Comparison of ENCODE assay signal across 17 cellular contexts in the genomic region with DNA sequence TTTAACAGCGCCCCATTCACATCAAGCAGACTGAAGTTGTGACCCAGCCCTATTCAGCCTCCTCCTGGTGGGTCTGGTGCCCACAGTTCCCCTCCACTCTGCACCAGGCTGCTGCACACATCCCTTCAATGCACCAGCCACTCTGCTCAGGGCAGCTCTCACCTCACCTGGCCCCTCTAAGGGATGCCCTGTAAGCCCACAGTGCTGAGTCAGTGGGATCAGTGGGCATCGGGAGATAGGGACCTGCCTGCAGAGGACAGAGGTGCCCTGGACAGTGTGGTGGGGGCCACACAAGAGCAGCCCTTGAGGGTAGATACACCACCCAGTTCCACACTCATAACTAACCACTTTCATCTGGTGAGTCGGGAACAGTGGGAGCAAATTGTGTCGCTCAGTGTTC. TPM values are rescaled to one million over a fixed set of nuclear protein-coding genes. Genes with fewer than 3 reads are reported as not detected.
A peak's percentile ranks its signal among the peaks of the same experiment; 100 is the strongest.
DNase-seq lines count a peak whose midpoint lies in the region; ATAC-seq and TF ChIP-seq lines count a peak whose summit lies in the region.
"Had no signal": no experiment of that assay in that cellular context is flagged by ENCODE, and none has a peak within 500 bp of the region (broad histone marks: within the 10 kb centered on the region; RNA-seq: fewer than 3 reads in every experiment).

No MANE protein-coding gene starts in this region.

- CTCF ChIA-PET in activated CD8-positive, alpha-beta memory T cell treated with anti-CD3 and anti-CD28 coated beads, Interleukin-2, amount 10 ng/mL, durations not matched to agents 7 days and 5 days (lab: Charles Lee), result no interaction called here

- 90 to 91% methylated on average over 4 of the region's 4 CpGs for WGBS in sigmoid colon, 2 donors

- no peaks in the 10 kb centered on the region for H3K27me3 ChIP-seq in layer of hippocampus (ENCODE audit: control insufficient read depth, insufficient read depth, low read length)
- H3K27me3 ChIP-seq in sigmoid colon, result no peaks in the 10 kb centered on the region
- H3K27me3 ChIP-seq: BE2C, dorsolateral prefrontal cortex, gastrocnemius medialis, uterus had no signal

- no peak for TF ChIP-seq EP300 in sigmoid colon (IDR thresholded peaks at IDR 0.05)

- H3K4me1 ChIP-seq in sigmoid colon, result peaks cover 0 to 44% (median 39%) of the 10 kb centered on the region in 4 donors
- H3K4me1 ChIP-seq: gastrocnemius medialis had no signal

- H3K9me3 ChIP-seq in sigmoid colon, result no peaks in the 10 kb centered on the region
- H3K9me3 ChIP-seq: BE2C, gastrocnemius medialis, uterus had no signal

- no peak overlapping the region for H3K4me3 ChIP-seq in sigmoid colon
- H3K4me3 ChIP-seq: dorsolateral prefrontal cortex, gastrocnemius medialis, uterus had no signal

- intact Hi-C loops in sigmoid colon (cut with DNase I), result no loop called here

- H3K9me3 Mint-ChIP-seq in activated CD8-positive, alpha-beta memory T cell treated with anti-CD3 and anti-CD28 coated beads, Interleukin-2, amount 10 ng/mL, durations not matched to agents 7 days and 5 days (ENCODE audit: low read depth), result no peaks in the 10 kb centered on the region
- no peaks in the 10 kb centered on the region for H3K9me3 Mint-ChIP-seq in activated T-helper 17 cell treated with anti-CD3 and anti-CD28 coated beads, Interleukin-2, amount 50 U/mL, for 72 hours

- TF ChIP-seq POLR2A in sigmoid colon (IDR thresholded peaks at IDR 0.05), result no peak

- H3K27ac ChIP-seq in layer of hippocampus (ENCODE audit: low read depth, low read length) (peak overlapping the region; percentile 15), sigmoid colon (peak overlapping the region; percentile 8 to 64 (median 34))
- H3K27ac ChIP-seq: epithelial cell of prostate, gastrocnemius medialis, uterus had no signal

- peak; percentile 8 for DNase-seq in activated CD8-positive, alpha-beta memory T cell treated with anti-CD3 and anti-CD28 coated beads, Interleukin-2, amount 10 ng/mL, durations not matched to agents 7 days and 5 days
- DNase-seq in activated CD8-positive, alpha-beta memory T cell treated with anti-CD3 and anti-CD28 coated beads for 24 hours, result no peak
- DNase-seq in sigmoid colon, result no peak
- DNase-seq in UCSD-AML1 (lab: John Stamatoyannopoulos, UW; ENCODE audit: unreplicated experiment), result no peak
- DNase-seq: activated CD4-positive, alpha-beta T cell treated with anti-CD3 and anti-CD28 coated beads for 36 hours; BE2C; Calu3; gastrocnemius medialis; kidney glomerular epithelial cell; NCI-H69; uterus had no signal

- peaks cover 6% of the 10 kb centered on the region for H3K4me1 Mint-ChIP-seq in activated CD8-positive, alpha-beta memory T cell treated with anti-CD3 and anti-CD28 coated beads, Interleukin-2, amount 10 ng/mL, durations not matched to agents 7 days and 5 days
- peaks cover 6% of the 10 kb centered on the region for H3K4me1 Mint-ChIP-seq in activated T-helper 17 cell treated with anti-CD3 and anti-CD28 coated beads, Interleukin-2, amount 50 U/mL, for 72 hours

- ATAC-seq in activated CD8-positive, alpha-beta memory T cell treated with anti-CD3 and anti-CD28 coated beads, Interleukin-2, amount 10 ng/mL, durations not matched to agents 7 days and 5 days, result no peak
- ATAC-seq in activated T-helper 17 cell treated with anti-CD3 and anti-CD28 coated beads, Interleukin-2, amount 50 U/mL, for 72 hours (replicated peaks), result peak; percentile 38
- no peak for ATAC-seq in HG03378 (IDR thresholded peaks at IDR 0.05; ENCODE audit: unreplicated experiment)
- ATAC-seq in HG03280 (IDR thresholded peaks at IDR 0.05; ENCODE audit: unreplicated experiment), result no peak
- ATAC-seq: activated CD4-positive, alpha-beta T cell treated with anti-CD3 and anti-CD28 coated beads for 36 hours; gastrocnemius medialis had no signal

- no peak overlapping the region for H3K27ac Mint-ChIP-seq in activated CD8-positive, alpha-beta memory T cell treated with anti-CD3 and anti-CD28 coated beads, Interleukin-2, amount 10 ng/mL, durations not matched to agents 7 days and 5 days
- no peak overlapping the region for H3K27ac Mint-ChIP-seq in activated T-helper 17 cell treated with anti-CD3 and anti-CD28 coated beads, Interleukin-2, amount 50 U/mL, for 72 hours
- H3K27ac Mint-ChIP-seq: activated CD4-positive, alpha-beta T cell treated with anti-CD3 and anti-CD28 coated beads for 36 hours had no signal

- peaks cover 17% of the 10 kb centered on the region for H3K27me3 Mint-ChIP-seq in activated CD8-positive, alpha-beta memory T cell treated with anti-CD3 and anti-CD28 coated beads, Interleukin-2, amount 10 ng/mL, durations not matched to agents 7 days and 5 days
- H3K27me3 Mint-ChIP-seq in activated T-helper 17 cell treated with anti-CD3 and anti-CD28 coated beads, Interleukin-2, amount 50 U/mL, for 72 hours, result peaks cover 36% of the 10 kb centered on the region

- H3K36me3 ChIP-seq in sigmoid colon, result no peaks in the 10 kb centered on the region
- H3K36me3 ChIP-seq: BE2C, gastrocnemius medialis, uterus had no signal

- H3K36me3 Mint-ChIP-seq in activated CD8-positive, alpha-beta memory T cell treated with anti-CD3 and anti-CD28 coated beads, Interleukin-2, amount 10 ng/mL, durations not matched to agents 7 days and 5 days, result no peaks in the 10 kb centered on the region
- H3K36me3 Mint-ChIP-seq in activated T-helper 17 cell treated with anti-CD3 and anti-CD28 coated beads, Interleukin-2, amount 50 U/mL, for 72 hours (ENCODE audit: low read depth), result no peaks in the 10 kb centered on the region

- no peak for TF ChIP-seq CTCF in sigmoid colon (IDR thresholded peaks at IDR 0.05)

- H3K4me3 Mint-ChIP-seq in activated CD8-positive, alpha-beta memory T cell treated with anti-CD3 and anti-CD28 coated beads, Interleukin-2, amount 10 ng/mL, durations not matched to agents 7 days and 5 days, result no peak overlapping the region
- no peak overlapping the region for H3K4me3 Mint-ChIP-seq in activated T-helper 17 cell treated with anti-CD3 and anti-CD28 coated beads, Interleukin-2, amount 50 U/mL, for 72 hours
- H3K4me3 Mint-ChIP-seq: activated CD4-positive, alpha-beta T cell treated with anti-CD3 and anti-CD28 coated beads for 36 hours had no signal

RNA-seq across cellular contexts. Expression of gene S1PR3, which starts 38.3 kb away (rescaled TPM):
- under 1 TPM; 0.05 to 0.06 TPM for total RNA-seq in activated CD8-positive, alpha-beta memory T cell treated with anti-CD3 and anti-CD28 coated beads, Interleukin-2, amount 10 ng/mL, durations not matched to agents 7 days and 5 days
- total RNA-seq in activated T-helper 17 cell treated with anti-CD3 and anti-CD28 coated beads, Interleukin-2, amount 50 U/mL, for 72 hours, result not detected
- total RNA-seq in sigmoid colon, result 10 to 100 TPM; 10.4 to 33.0 (median 16.8) TPM
- polyA plus RNA-seq in sigmoid colon, result 1 to 10 TPM in 2 of 3 donors, under 1 TPM in 1; 0.23 to 7.8 (median 2.4) TPM

Comparison
In these comparisons a context has a peak if more than half of its experiments do, and no peak if none do; other contexts are left out.
1. RNA of gene S1PR3, which starts 38.3 kb away (total RNA-seq): 10.4 to 33.0 TPM in sigmoid colon; 0.05 to 0.06 TPM in activated CD8-positive, alpha-beta memory T cell treated with anti-CD3 and anti-CD28 coated beads, Interleukin-2, amount 10 ng/mL, durations not matched to agents 7 days and 5 days and not detected in activated T-helper 17 cell treated with anti-CD3 and anti-CD28 coated beads, Interleukin-2, amount 50 U/mL, for 72 hours; every median in the first group is over 10 times any median in the second.